In genomic region chr16:28608867-28609596, GRCh38 we compare ENCODE assay signal across 1 cellular context.
A peak's percentile ranks its signal among the peaks of the same experiment; 100 is the strongest.
TF ChIP-seq lines count a peak whose summit lies in the region.

No MANE protein-coding gene starts in this region.

TF ChIP-seq in IMR-90, 13 proteins besides CTCF, POLR2A, EP300 and RAD21:
- TF ChIP-seq MAFK (IDR thresholded peaks at IDR 0.05; ENCODE audit: low read depth, low read length), result peak; percentile 97
- TF ChIP-seq NFE2L2 (IDR thresholded peaks at IDR 0.05; ENCODE audit: low read depth, low read length), result peak; percentile 61; the same call in 1 of the 2 replicates
TF ChIP-seq in IMR-90: peak in this region for 2; not testable (repeated sequence) for 11.
